8 cellular contexts compared by ENCODE assay signal in genomic region chr11:123560001-123560400, GRCh38.
DNase-seq lines count a peak whose midpoint lies in the region; ATAC-seq and TF ChIP-seq lines count a peak whose summit lies in the region.

No MANE protein-coding gene starts in this region.

- H3K9ac ChIP-seq in subcutaneous abdominal adipose tissue (ENCODE audit: low read length in 5 of 5): peak overlapping the region in 1 of 5 donors; percentile 16

- peak; percentile 90 for DNase-seq in Ammon's horn (ENCODE audit: low spot score)
- DNase-seq in NCI-H748 treated with DMSO at 0.1 percent for 48 hours (lab: John Stamatoyannopoulos, UW): peak; percentile 20
- peak; percentile 79 for DNase-seq in choroid plexus epithelial cell (ENCODE audit: low read depth)
- no peak for DNase-seq in lower lobe of right lung
- DNase-seq in H4 (ENCODE audit: low spot score): no peak

- TF ChIP-seq CTCF in choroid plexus epithelial cell (conservative IDR thresholded peaks at IDR 0.05; ENCODE audit: low read depth, low read length) (no peak), lower lobe of right lung (IDR thresholded peaks at IDR 0.05) (no peak)

- H3K4me1 ChIP-seq in lower lobe of right lung (no peaks in the 10 kb centered on the region), subcutaneous abdominal adipose tissue (ENCODE audit: control insufficient read depth in 5 of 5, insufficient read depth in 5 of 5, low read length in 5 of 5) (peaks cover 0 to 17% (median 16%) of the 10 kb centered on the region in 5 donors)

- peaks cover 11% of the 10 kb centered on the region for H3K27me3 ChIP-seq in lower lobe of right lung (ENCODE audit: low read depth)
- H3K27me3 ChIP-seq in subcutaneous abdominal adipose tissue (ENCODE audit: control insufficient read depth in 5 of 5, insufficient read depth in 4 of 5, low read length in 5 of 5): peaks cover 0 to 12% (median 8%) of the 10 kb centered on the region in 5 donors

- H3K9me3 ChIP-seq in lower lobe of right lung: no peaks in the 10 kb centered on the region
- H3K9me3 ChIP-seq in subcutaneous abdominal adipose tissue (ENCODE audit: control insufficient read depth in 5 of 5, low read length in 5 of 5): peaks cover 0 to 1% (median 0%) of the 10 kb centered on the region in 5 donors

- H3K27ac ChIP-seq in lower lobe of right lung: no peak overlapping the region
- H3K27ac ChIP-seq in subcutaneous abdominal adipose tissue (ENCODE audit: low read depth, low read length): no peak overlapping the region

- H3K4me3 ChIP-seq in choroid plexus epithelial cell (ENCODE audit: low read depth, low read length) (peak overlapping the region; percentile 59), lower lobe of right lung (peak overlapping the region; percentile 41), subcutaneous abdominal adipose tissue (ENCODE audit: low read depth in 1 of 5, low read length in 5 of 5) (peak overlapping the region; percentile 52 to 72 (median 60))

- peak; percentile 69 for ATAC-seq in GM19351 (IDR thresholded peaks at IDR 0.05; ENCODE audit: unreplicated experiment)
- ATAC-seq in lower lobe of right lung: peak; percentile 77 to 84
- no peak for ATAC-seq in HG02610 (IDR thresholded peaks at IDR 0.05; ENCODE audit: unreplicated experiment)

- H3K36me3 ChIP-seq in lower lobe of right lung (no peaks in the 10 kb centered on the region), subcutaneous abdominal adipose tissue (ENCODE audit: control insufficient read depth in 5 of 5, insufficient read depth in 5 of 5, low read length in 5 of 5) (no peaks in the 10 kb centered on the region)

- intact Hi-C loops in lower lobe of right lung (cut with DNase I): no loop called here

Comparison
In these comparisons a context has a peak if more than half of its experiments do, and no peak if none do; other contexts are left out.
1. DNase-seq: peak in Ammon's horn (single experiment), NCI-H748 treated with DMSO at 0.1 percent for 48 hours (single experiment) and choroid plexus epithelial cell (single experiment); none in lower lobe of right lung (single experiment) and H4 (single experiment).
2. Peak in every context shown above with its lines, with median percentiles within 50 percentile points of each other: H3K4me3 ChIP-seq.